14 cellular contexts compared by ENCODE assay signal in the genomic region with DNA sequence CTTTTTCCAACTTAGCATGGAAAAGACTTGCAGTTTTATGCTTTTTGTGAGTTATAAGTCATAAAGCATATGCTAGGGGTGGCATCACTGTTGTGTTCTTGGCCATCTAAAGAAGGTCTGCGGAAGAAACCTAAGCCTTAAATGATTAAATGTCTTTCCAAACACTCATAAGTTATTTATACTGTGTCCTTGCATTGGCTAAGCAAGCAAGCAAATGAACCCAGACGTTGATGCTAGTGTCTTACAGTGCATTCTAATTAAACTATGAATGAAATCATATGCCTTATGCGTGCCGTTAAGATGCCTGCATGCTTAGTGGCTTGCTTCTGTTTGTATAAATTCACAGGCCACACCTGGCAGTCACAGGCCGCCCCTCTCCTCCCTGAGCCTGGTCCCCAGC. TPM values are rescaled to one million over a fixed set of nuclear protein-coding genes. Genes with fewer than 3 reads are reported as not detected.
A peak's percentile ranks its signal among the peaks of the same experiment; 100 is the strongest.
DNase-seq lines count a peak whose midpoint lies in the region; ATAC-seq and TF ChIP-seq lines count a peak whose summit lies in the region.
"Had no signal": no experiment of that assay in that cellular context is flagged by ENCODE, and none has a peak within 500 bp of the region (broad histone marks: within the 10 kb centered on the region; RNA-seq: fewer than 3 reads in every experiment).

No MANE protein-coding gene starts in this region.

- H2BK12ac ChIP-seq in neuronal stem cell (ENCODE audit: low read length), result no peak overlapping the region

- peak overlapping the region; percentile 79 for H2BK120ac ChIP-seq in IMR-90 (ENCODE audit: low read depth, low read length)
- peak overlapping the region; percentile 36 for H2BK120ac ChIP-seq in neuronal stem cell (ENCODE audit: low read depth, low read length)

- no peaks in the 10 kb centered on the region for H4K20me1 ChIP-seq in IMR-90 (ENCODE audit: insufficient read depth, low read length)

- H3K56ac ChIP-seq in IMR-90 (ENCODE audit: extremely low read depth, insufficient read depth, low read length), result peak overlapping the region; percentile 36; the same call in 1 of the 2 replicates

- H3K18ac ChIP-seq in IMR-90 (ENCODE audit: low read depth, low read length), result peak overlapping the region; percentile 88; the same call in 1 of the 2 replicates
- no peak overlapping the region for H3K18ac ChIP-seq in neuronal stem cell (ENCODE audit: low read length)

- no TSS peak for BruUV-seq in IMR-90 (replicated peaks; lab: Mats Ljungman, UMichigan)

- H3K4me1 ChIP-seq in IMR-90 (ENCODE audit: control insufficient read depth, insufficient read depth, low read length) (peaks cover 23% of the 10 kb centered on the region), neuronal stem cell (ENCODE audit: control insufficient read depth in 2 of 2, insufficient read depth in 1 of 2, low read depth in 1 of 2, low read length in 2 of 2) (peaks cover 0 to 3% of the 10 kb centered on the region in 2 donors)

- H2BK5ac ChIP-seq in IMR-90 (ENCODE audit: low read depth, low read length, poor library complexity, severe bottlenecking) (peak overlapping the region; percentile 78), neuronal stem cell (ENCODE audit: low read length) (no peak overlapping the region)

- H3K23ac ChIP-seq in IMR-90 (ENCODE audit: low read depth, low read length) (peak overlapping the region; percentile 65), neuronal stem cell (ENCODE audit: low read depth, low read length, poor library complexity) (no peak overlapping the region)

- CTCF ChIA-PET in IMR-90 (lab: Yijun Ruan, JAX), result interaction anchor here (2.8 kb wide), 1 partner anchor 22 kb away, joined by 10 read pairs; no protein-coding TSS in a partner anchor

- POLR2A ChIA-PET in IMR-90 (lab: Charles Lee; ENCODE audit: unreplicated experiment), result no interaction called here

- peak overlapping the region; percentile 28 to 83; a peak in 3 of 4 replicates for H4K8ac ChIP-seq in IMR-90 (ENCODE audit: low read depth in 2 of 2, low read length in 2 of 2)
- no peak overlapping the region for H4K8ac ChIP-seq in neuronal stem cell (ENCODE audit: low read depth, low read length)

- H3K9me1 ChIP-seq in IMR-90 (ENCODE audit: insufficient read depth, low read length), result peaks cover 19% of the 10 kb centered on the region

- ATAC-seq in IMR-90 (ENCODE audit: low read depth) (peak; percentile 69), GM19455 (IDR thresholded peaks at IDR 0.05; ENCODE audit: unreplicated experiment) (no peak)
- ATAC-seq: HCT116 had no signal

- H3K4me2 ChIP-seq in IMR-90 (ENCODE audit: low read depth, low read length) (no peak overlapping the region), neuronal stem cell (ENCODE audit: insufficient read depth, low read length, poor library complexity, severe bottlenecking) (no peak overlapping the region)

- H2AK9ac ChIP-seq in IMR-90 (replicated peaks; ENCODE audit: low read depth, low read length, poor library complexity), result no peak overlapping the region

- DNase-seq in NCI-H1105 treated with DMSO at 0.1 percent for 48 hours (lab: John Stamatoyannopoulos, UW) (peak; percentile 39), NCI-H1105 (lab: John Stamatoyannopoulos, UW) (no peak), IMR-90 (peak; percentile 52), SK-N-MC (ENCODE audit: low read depth, low spot score) (no peak), neuronal stem cell (ENCODE audit: low spot score) (no peak), GOT3 (lab: John Stamatoyannopoulos, UW) (no peak), NCI-H82 (lab: John Stamatoyannopoulos, UW) (no peak)
- DNase-seq: 8988T, Caco-2, KG1, NCI-H187 treated with DMSO at 0.1 percent for 48 hours, SIG-M5 had no signal

- H2AK5ac ChIP-seq in IMR-90 (ENCODE audit: low read depth, low read length) (peak overlapping the region; percentile 89; the same call in 1 of the 2 replicates), neuronal stem cell (ENCODE audit: low read depth, low read length) (peak overlapping the region; percentile 74)

- H3K27ac ChIP-seq in IMR-90 (ENCODE audit: insufficient read depth, low read length), result peak overlapping the region; percentile 68
- H3K27ac ChIP-seq in SK-N-MC, result peak overlapping the region; percentile 65
- no peak overlapping the region for H3K27ac ChIP-seq in neuronal stem cell (replicated peaks; ENCODE audit: low read length)

- peak overlapping the region; percentile 78; the same call in 1 of the 2 replicates for H4K5ac ChIP-seq in IMR-90 (ENCODE audit: low read depth, low read length)

- H2BK15ac ChIP-seq in IMR-90 (ENCODE audit: low read depth, low read length) (peak overlapping the region; percentile 84; the same call in 1 of the 3 replicates), neuronal stem cell (ENCODE audit: low read length) (no peak overlapping the region)

- H3K9ac ChIP-seq in IMR-90 (ENCODE audit: low read depth, low read length), result no peak overlapping the region
- peak overlapping the region; percentile 7 for H3K9ac ChIP-seq in SK-N-MC (ENCODE audit: insufficient read length)
- no peak overlapping the region for H3K9ac ChIP-seq in neuronal stem cell (ENCODE audit: low read depth, low read length, poor library complexity)

- in situ Hi-C loops in IMR-90 (cut with MboI; ENCODE audit: low sequenced_read_pairs), result no loop called here

- H3K36me3 ChIP-seq in IMR-90 (ENCODE audit: control insufficient read depth, insufficient read depth, low read length) (peaks cover 19% of the 10 kb centered on the region), SK-N-MC (ENCODE audit: insufficient read depth, low read length) (no peaks in the 10 kb centered on the region), neuronal stem cell (replicated peaks in 1 of 2; ENCODE audit: control insufficient read depth in 2 of 2, insufficient read depth in 2 of 2, low read length in 2 of 2) (peaks cover 0 to 20% of the 10 kb centered on the region in 2 donors)

- H3K4ac ChIP-seq in IMR-90 (ENCODE audit: low read depth, low read length), result peak overlapping the region; percentile 92
- H3K4ac ChIP-seq in neuronal stem cell (ENCODE audit: low read length), result no peak overlapping the region

- H3K4me3 ChIP-seq in IMR-90 (ENCODE audit: insufficient read depth, low read depth, low read length) (no peak overlapping the region), SK-N-MC (no peak overlapping the region), neuronal stem cell (ENCODE audit: low read length in 2 of 2) (no peak overlapping the region)

- H2AFZ ChIP-seq in IMR-90 (replicated peaks; ENCODE audit: low read length, poor library complexity) (no peak overlapping the region), neuronal stem cell (ENCODE audit: low read length) (no peak overlapping the region)

- no CpG with 5 or more reads among the region's 5 CpGs for WGBS in IMR-90 (ENCODE audit: extremely low coverage in 2 of 2, insufficient read length in 1 of 2), 2 experiments
- no CpG with 5 or more reads among the region's 5 CpGs for WGBS in neuronal stem cell (ENCODE audit: extremely low coverage in 2 of 2, insufficient read length in 2 of 2, insufficient replicate concordance in 1 of 2), 2 donors

- H3K27me3 ChIP-seq in IMR-90 (ENCODE audit: control insufficient read depth, insufficient read depth, low read length) (no peaks in the 10 kb centered on the region), neuronal stem cell (ENCODE audit: control insufficient read depth in 3 of 3, insufficient read depth in 3 of 3, low read depth in 1 of 3, low read length in 3 of 3) (no peaks in the 10 kb centered on the region)

- TF ChIP-seq POLR2A in IMR-90 (IDR thresholded peaks at IDR 0.05; ENCODE audit: low read depth, low read length), result no peak

- no peak for TF ChIP-seq CTCF in IMR-90 (conservative IDR thresholded peaks at IDR 0.05; ENCODE audit: low read depth, low read length)

- peak overlapping the region; percentile 60 for H3K14ac ChIP-seq in IMR-90 (replicated peaks; ENCODE audit: low read depth, low read length)
- H3K14ac ChIP-seq in neuronal stem cell (ENCODE audit: low read length), result peak overlapping the region; percentile 10

- dilution Hi-C loops in IMR-90 (cut with HindIII; ENCODE audit: low sequenced_read_pairs, unreplicated experiment), result no loop called here

- peak overlapping the region; percentile 61; the same call in 1 of the 2 replicates for H4K91ac ChIP-seq in IMR-90 (ENCODE audit: insufficient read depth, low read depth, low read length)
- H4K91ac ChIP-seq in neuronal stem cell (ENCODE audit: low read depth, low read length, poor library complexity), result no peak overlapping the region

- peak overlapping the region; percentile 89 for H2BK20ac ChIP-seq in IMR-90 (ENCODE audit: low read depth, low read length)

- intact Hi-C loops in IMR-90 (cut with micrococcal nuclease), result no loop called here

- no peaks in the 10 kb centered on the region for H3K9me3 ChIP-seq in IMR-90 (ENCODE audit: control insufficient read depth, insufficient read depth, low read length)
- H3K9me3 ChIP-seq in SK-N-MC (ENCODE audit: low read depth, low read length), result no peaks in the 10 kb centered on the region
- H3K9me3 ChIP-seq in neuronal stem cell (replicated peaks in 1 of 2; ENCODE audit: control insufficient read depth in 2 of 2, insufficient read depth in 1 of 2, low read depth in 1 of 2, low read length in 2 of 2), result peaks cover 2% of the 10 kb centered on the region in 2 donors
- H3K9me3 ChIP-seq: Caco-2 had no signal

- H3K79me1 ChIP-seq in IMR-90 (ENCODE audit: low read depth in 1 of 2, low read length in 2 of 2) (peaks cover 22 to 54% of the 10 kb centered on the region in 2 experiments), neuronal stem cell (ENCODE audit: low read depth, low read length) (no peaks in the 10 kb centered on the region)

- TF ChIP-seq RAD21 in IMR-90 (IDR thresholded peaks at IDR 0.05; ENCODE audit: low read length), result no peak

TF ChIP-seq in IMR-90, 13 proteins besides CTCF, POLR2A, EP300 and RAD21 (continues in another document):
- TF ChIP-seq SMC3 (IDR thresholded peaks at IDR 0.05; ENCODE audit: low read depth, low read length) (no peak), RCOR1 (IDR thresholded peaks at IDR 0.05; ENCODE audit: insufficient replicate concordance, low read length) (no peak), NFE2L2 (IDR thresholded peaks at IDR 0.05; ENCODE audit: low read depth, low read length) (no peak), MAFK (IDR thresholded peaks at IDR 0.05; ENCODE audit: low read depth, low read length) (no peak)
- TF ChIP-seq, protein P1, sequence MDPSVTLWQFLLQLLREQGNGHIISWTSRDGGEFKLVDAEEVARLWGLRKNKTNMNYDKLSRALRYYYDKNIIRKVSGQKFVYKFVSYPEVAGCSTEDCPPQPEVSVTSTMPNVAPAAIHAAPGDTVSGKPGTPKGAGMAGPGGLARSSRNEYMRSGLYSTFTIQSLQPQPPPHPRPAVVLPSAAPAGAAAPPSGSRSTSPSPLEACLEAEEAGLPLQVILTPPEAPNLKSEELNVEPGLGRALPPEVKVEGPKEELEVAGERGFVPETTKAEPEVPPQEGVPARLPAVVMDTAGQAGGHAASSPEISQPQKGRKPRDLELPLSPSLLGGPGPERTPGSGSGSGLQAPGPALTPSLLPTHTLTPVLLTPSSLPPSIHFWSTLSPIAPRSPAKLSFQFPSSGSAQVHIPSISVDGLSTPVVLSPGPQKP (IDR thresholded peaks at IDR 0.05; ENCODE audit: borderline replicate concordance, low read depth, low read length), result no peak

RNA-seq across cellular contexts. Expression of gene RIN2, which starts 49.8 kb away (rescaled TPM):
- 61.4 and 72.2 TPM in 2 replicates for total RNA-seq in IMR-90 (2012; rRNA removed)
- 16.1 and 16.8 TPM in 2 replicates for polyA plus RNA-seq in IMR-90 (2012; rRNA removed)
- 7.9 and 9.9 TPM in 2 replicates for polyA plus RNA-seq in IMR-90 (2012; cell fraction: cytosol; rRNA removed)
- 14.3 and 33.4 TPM in 2 replicates for polyA plus RNA-seq in IMR-90 (2012; cell fraction: nucleus; rRNA removed; ENCODE audit: low replicate concordance)
- 5.9 TPM for polyA plus RNA-seq in neuronal stem cell (2013, experiment 1 of 2)
- 5.0 TPM for polyA plus RNA-seq in neuronal stem cell (2013, experiment 2 of 2)

Comparison
In these comparisons a context has a peak if more than half of its experiments do, and no peak if none do; other contexts are left out.
1. DNase-seq: peak in NCI-H1105 treated with DMSO at 0.1 percent for 48 hours (single experiment) and IMR-90 (single experiment); none in NCI-H1105 (single experiment), SK-N-MC (single experiment), neuronal stem cell (single experiment), GOT3 (single experiment) and NCI-H82 (single experiment).